In the genomic region with DNA sequence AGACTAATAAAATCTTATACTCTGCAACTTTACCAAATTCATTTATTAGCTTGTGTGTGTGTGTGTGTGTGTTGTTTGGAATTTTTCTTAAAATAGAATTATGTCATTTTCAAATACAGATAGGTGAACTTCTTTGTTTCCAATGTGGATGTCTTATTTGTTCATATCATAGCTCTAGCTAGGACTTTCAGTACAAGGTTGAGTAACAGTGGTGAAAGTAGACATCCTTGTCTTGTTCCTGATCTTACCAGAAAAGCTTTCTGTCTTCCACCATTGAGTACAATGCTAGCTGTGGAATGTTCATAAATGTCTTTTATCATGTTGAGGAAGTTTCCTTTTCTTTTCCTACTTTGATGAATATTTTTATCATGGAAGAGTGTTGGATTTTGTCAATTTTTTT, we compare ENCODE assay signal across 24 cellular contexts.
DNase-seq lines count a peak whose midpoint lies in the region; ATAC-seq and FAIRE-seq lines count a peak whose summit lies in the region.
"Had no signal": no experiment of that assay in that cellular context is flagged by ENCODE, and none has a peak within 500 bp of the region (broad histone marks: within the 10 kb centered on the region; RNA-seq: fewer than 3 reads in every experiment).

No MANE protein-coding gene starts in this region.

- H3K27ac Mint-ChIP-seq in activated T-helper 17 cell treated with anti-CD3 and anti-CD28 coated beads, Interleukin-2, amount 50 U/mL, for 72 hours = no peak overlapping the region
- H3K27ac Mint-ChIP-seq in stimulated activated effector memory CD8-positive, alpha-beta T cell treated with anti-CD3 and anti-CD28 coated beads, Interleukin-12 subunit alpha, Interleukin-12 subunit beta, amount 100 ng/mL, for 72 hours = no peak overlapping the region
- H3K27ac Mint-ChIP-seq: CD14-positive monocyte; CD4-positive, CD25-positive, alpha-beta regulatory T cell had no signal

- H3K9me3 Mint-ChIP-seq in activated T-helper 17 cell treated with anti-CD3 and anti-CD28 coated beads, Interleukin-2, amount 50 U/mL, for 72 hours = peaks cover 18% of the 10 kb centered on the region
- H3K9me3 Mint-ChIP-seq in stimulated activated effector memory CD8-positive, alpha-beta T cell treated with anti-CD3 and anti-CD28 coated beads, Interleukin-12 subunit alpha, Interleukin-12 subunit beta, amount 100 ng/mL, for 72 hours = peaks cover 6% of the 10 kb centered on the region

- no peaks in the 10 kb centered on the region for H3K36me3 Mint-ChIP-seq in activated T-helper 17 cell treated with anti-CD3 and anti-CD28 coated beads, Interleukin-2, amount 50 U/mL, for 72 hours (ENCODE audit: low read depth)
- H3K36me3 Mint-ChIP-seq in stimulated activated effector memory CD8-positive, alpha-beta T cell treated with anti-CD3 and anti-CD28 coated beads, Interleukin-12 subunit alpha, Interleukin-12 subunit beta, amount 100 ng/mL, for 72 hours = no peaks in the 10 kb centered on the region
- H3K36me3 Mint-ChIP-seq: CD14-positive monocyte; CD4-positive, alpha-beta memory T cell; CD4-positive, CD25-positive, alpha-beta regulatory T cell had no signal

- H3K27me3 Mint-ChIP-seq in activated T-helper 17 cell treated with anti-CD3 and anti-CD28 coated beads, Interleukin-2, amount 50 U/mL, for 72 hours = no peaks in the 10 kb centered on the region
- H3K27me3 Mint-ChIP-seq: CD4-positive, alpha-beta memory T cell had no signal

- no peaks in the 10 kb centered on the region for H3K4me1 Mint-ChIP-seq in activated T-helper 17 cell treated with anti-CD3 and anti-CD28 coated beads, Interleukin-2, amount 50 U/mL, for 72 hours
- no peaks in the 10 kb centered on the region for H3K4me1 Mint-ChIP-seq in stimulated activated effector memory CD8-positive, alpha-beta T cell treated with anti-CD3 and anti-CD28 coated beads, Interleukin-12 subunit alpha, Interleukin-12 subunit beta, amount 100 ng/mL, for 72 hours
- H3K4me1 Mint-ChIP-seq: CD14-positive monocyte; CD4-positive, alpha-beta memory T cell; CD4-positive, CD25-positive, alpha-beta regulatory T cell; CD8-positive, alpha-beta memory T cell had no signal

- DNase-seq in GM18507 (ENCODE audit: extremely low spot score, insufficient read length, low read depth) (no peak), NCI-H2081 (lab: John Stamatoyannopoulos, UW) (no peak)
- no peak for DNase-seq in stimulated activated effector memory CD8-positive, alpha-beta T cell treated with anti-CD3 and anti-CD28 coated beads, Interleukin-12 subunit alpha, Interleukin-12 subunit beta, amount 100 ng/mL, for 72 hours (ENCODE audit: low spot score in 2 of 2)
- DNase-seq: 8988T; ACHN; BE2C; C1 segment of cervical spinal cord; CD4-positive, alpha-beta memory T cell; CD4-positive, CD25-positive, alpha-beta regulatory T cell; CD8-positive, alpha-beta memory T cell; COR-L47; DMS 273 treated with DMSO at 0.1 percent for 48 hours; DMS153; DMS53; DMS79; DND-41; EL; GDM1 had no signal

- peak; percentile 24 for FAIRE-seq in GM18507 (lab: Jason Lieb, UNC)
- FAIRE-seq: A204.1, GM12878, GM12892 had no signal

- peak; percentile 56 for ATAC-seq in activated T-helper 17 cell treated with anti-CD3 and anti-CD28 coated beads, Interleukin-2, amount 50 U/mL, for 72 hours (replicated peaks)
- peak; percentile 42 for ATAC-seq in stimulated activated effector memory CD8-positive, alpha-beta T cell treated with anti-CD3 and anti-CD28 coated beads, Interleukin-12 subunit alpha, Interleukin-12 subunit beta, amount 100 ng/mL, for 72 hours
- no peak for ATAC-seq in GM21390 (IDR thresholded peaks at IDR 0.05; ENCODE audit: unreplicated experiment)
- ATAC-seq: GM12878 had no signal

- no peak overlapping the region for H3K4me3 Mint-ChIP-seq in activated T-helper 17 cell treated with anti-CD3 and anti-CD28 coated beads, Interleukin-2, amount 50 U/mL, for 72 hours
- H3K4me3 Mint-ChIP-seq in stimulated activated effector memory CD8-positive, alpha-beta T cell treated with anti-CD3 and anti-CD28 coated beads, Interleukin-12 subunit alpha, Interleukin-12 subunit beta, amount 100 ng/mL, for 72 hours = no peak overlapping the region
- H3K4me3 Mint-ChIP-seq: CD14-positive monocyte; CD4-positive, alpha-beta memory T cell; CD4-positive, CD25-positive, alpha-beta regulatory T cell; CD8-positive, alpha-beta memory T cell had no signal
